Comparison of ENCODE assay signal across 8 cellular contexts in genomic region chr15:62254137-62254934, GRCh38.
DNase-seq lines count a peak whose midpoint lies in the region; ATAC-seq lines count a peak whose summit lies in the region.

No MANE protein-coding gene starts in this region.

- no peak overlapping the region for H3K14ac ChIP-seq in mesenchymal stem cell (ENCODE audit: low read length in 2 of 2)

- no peak for ATAC-seq in HG02840 (IDR thresholded peaks at IDR 0.05; ENCODE audit: low FRiP score, unreplicated experiment)

- WGBS in mesenchymal stem cell: 55% methylated on average over 9 of the region's 11 CpGs

- H3K4ac ChIP-seq in mesenchymal stem cell (ENCODE audit: low read depth in 1 of 2, low read length in 2 of 2): no peak overlapping the region

- no peak overlapping the region for H2AK5ac ChIP-seq in mesenchymal stem cell (ENCODE audit: low read length, severe bottlenecking)

- H2BK12ac ChIP-seq in mesenchymal stem cell (ENCODE audit: low read length in 2 of 2): no peak overlapping the region

- no peak overlapping the region for H3K27ac ChIP-seq in mesenchymal stem cell (ENCODE audit: low read length, poor library complexity, severe bottlenecking)

- H3K36me3 ChIP-seq in mesenchymal stem cell (ENCODE audit: control insufficient read depth in 1 of 2, insufficient read depth in 2 of 2, low read depth in 1 of 2, low read length in 2 of 2): no peaks in the 10 kb centered on the region

- H2AFZ ChIP-seq in mesenchymal stem cell (ENCODE audit: low read depth, low read length): no peak overlapping the region

- H3K4me2 ChIP-seq in mesenchymal stem cell (ENCODE audit: low read length, poor library complexity, severe bottlenecking): no peak overlapping the region

- DNase-seq in NCI-H2029 (lab: John Stamatoyannopoulos, UW) (peak; percentile 6), NCI-H2029 treated with DMSO at 0.1 percent for 48 hours (lab: John Stamatoyannopoulos, UW) (no peak), NCI-H1092 (lab: John Stamatoyannopoulos, UW) (peak; percentile 44), dermis microvascular lymphatic vessel endothelial cell (ENCODE audit: low read depth in 2 of 2) (peak; percentile 70 to 80), mesenchymal stem cell (peak; percentile 39)
- peak; percentile 36 to 50 for DNase-seq in activated CD4-positive, alpha-beta T cell treated with anti-CD3 and anti-CD28 coated beads for 4 hours
- DNase-seq in stimulated activated CD8-positive, alpha-beta memory T cell treated with anti-CD3 and anti-CD28 coated beads, Interleukin-4, amount 100 ng/mL, for 24 hours (ENCODE audit: low read depth): peak; percentile 41

- H4K8ac ChIP-seq in mesenchymal stem cell (ENCODE audit: low read length): no peak overlapping the region

- peaks cover 11% of the 10 kb centered on the region for H3K9me3 ChIP-seq in mesenchymal stem cell (ENCODE audit: control insufficient read depth, low read length)

- no peaks in the 10 kb centered on the region for H3K4me1 ChIP-seq in mesenchymal stem cell (ENCODE audit: control insufficient read depth, insufficient read depth, low read depth, low read length)

- no peak overlapping the region for H2BK5ac ChIP-seq in mesenchymal stem cell (ENCODE audit: low read depth, low read length, poor library complexity, severe bottlenecking)

- H4K91ac ChIP-seq in mesenchymal stem cell (ENCODE audit: low read length): no peak overlapping the region

- no peak overlapping the region for H3K18ac ChIP-seq in mesenchymal stem cell (ENCODE audit: low read depth in 1 of 2, low read length in 2 of 2)

- H3K9ac ChIP-seq in mesenchymal stem cell (ENCODE audit: low read length): no peak overlapping the region

- H2BK120ac ChIP-seq in mesenchymal stem cell (ENCODE audit: low read depth, low read length): no peak overlapping the region

- H3K79me1 ChIP-seq in mesenchymal stem cell (replicated peaks; ENCODE audit: low read length, poor library complexity, severe bottlenecking): no peaks in the 10 kb centered on the region

- peaks cover 25 to 35% of the 10 kb centered on the region in 2 experiments for H3K27me3 ChIP-seq in mesenchymal stem cell (ENCODE audit: control insufficient read depth in 1 of 2, insufficient read depth in 1 of 2, low read length in 2 of 2)

- H3K23ac ChIP-seq in mesenchymal stem cell (ENCODE audit: low read length in 2 of 2): no peak overlapping the region

- no peak overlapping the region for H3K4me3 ChIP-seq in mesenchymal stem cell (ENCODE audit: insufficient read depth in 1 of 2, low read depth in 1 of 2, low read length in 2 of 2)

- no peak overlapping the region for H2BK15ac ChIP-seq in mesenchymal stem cell (ENCODE audit: low read depth, poor library complexity, severe bottlenecking)
